Comparison of ENCODE assay signal across 21 cellular contexts in genomic region chr4:60721680-60722079, GRCh38.
"Had no signal": no experiment of that assay in that cellular context is flagged by ENCODE, and none has a peak within 500 bp of the region (broad histone marks: within the 10 kb centered on the region; RNA-seq: fewer than 3 reads in every experiment).

No MANE protein-coding gene starts in this region.

- H3K36me3 ChIP-seq: right lobe of liver, vagina had no signal

- DNase-seq: activated CD4-positive, alpha-beta T cell treated with anti-CD3 and anti-CD28 coated beads for 1 hour; activated CD8-positive, alpha-beta memory T cell treated with anti-CD3 and anti-CD28 coated beads, Interleukin-2, amount 50 U/mL, for 48 hours; activated naive CD4-positive, alpha-beta T cell treated with Interleukin-2 at 50 U/mL for 16 hours; activated naive CD8-positive, alpha-beta T cell treated with anti-CD3 and anti-CD28 coated beads for 36 hours; activated T-cell treated with anti-CD3 and anti-CD28 coated beads, Interleukin-2, amount 50 U/mL, for 48 hours; amniotic stem cell; cerebellar nuclear complex; foreskin melanocyte; hippocampal formation; mesendoderm; mucosa of descending colon; nephron progenitor cell; posterior cingulate gyrus; right lobe of liver; stimulated activated CD4-positive, alpha-beta T cell treated with anti-CD3 and anti-CD28 coated beads, Interleukin-2, amount 100 ng/mL, for 24 hours; T-helper 9 cell; testis had no signal

- H3K4me1 ChIP-seq: right lobe of liver, testis, vagina had no signal

- ATAC-seq: mucosa of descending colon; right lobe of liver; stimulated activated memory B cell treated with anti-CD40 and anti-IgM and Interleukin-4, amounts not matched to agents 10 μg/mL and 1 μg/mL and 100 μg/mL, for 72 hours had no signal

- H3K27me3 ChIP-seq: right lobe of liver, testis, vagina had no signal

- H3K27ac ChIP-seq: right lobe of liver, skin epidermis, testis, vagina had no signal

- H3K27ac Mint-ChIP-seq: activated naive CD8-positive, alpha-beta T cell treated with anti-CD3 and anti-CD28 coated beads for 36 hours; nephron progenitor cell; stimulated activated memory B cell treated with anti-CD40 and anti-IgM and Interleukin-4, amounts not matched to agents 10 μg/mL and 1 μg/mL and 100 μg/mL, for 72 hours; type B pancreatic cell had no signal

- H3K4me3 ChIP-seq: mucosa of descending colon, right lobe of liver, skin epidermis, testis, vagina had no signal

- H3K9me3 Mint-ChIP-seq: nephron progenitor cell; stimulated activated memory B cell treated with anti-CD40 and anti-IgM and Interleukin-4, amounts not matched to agents 10 μg/mL and 1 μg/mL and 100 μg/mL, for 72 hours; type B pancreatic cell had no signal

- H3K9me3 ChIP-seq: mucosa of descending colon, right lobe of liver, testis, vagina had no signal

- H3K36me3 Mint-ChIP-seq: activated naive CD8-positive, alpha-beta T cell treated with anti-CD3 and anti-CD28 coated beads for 36 hours; stimulated activated memory B cell treated with anti-CD40 and anti-IgM and Interleukin-4, amounts not matched to agents 10 μg/mL and 1 μg/mL and 100 μg/mL, for 72 hours; type B pancreatic cell had no signal

- H3K27me3 Mint-ChIP-seq: activated naive CD8-positive, alpha-beta T cell treated with anti-CD3 and anti-CD28 coated beads for 36 hours; stimulated activated memory B cell treated with anti-CD40 and anti-IgM and Interleukin-4, amounts not matched to agents 10 μg/mL and 1 μg/mL and 100 μg/mL, for 72 hours; type B pancreatic cell had no signal

- H3K4me3 Mint-ChIP-seq: activated naive CD8-positive, alpha-beta T cell treated with anti-CD3 and anti-CD28 coated beads for 36 hours; nephron progenitor cell; stimulated activated memory B cell treated with anti-CD40 and anti-IgM and Interleukin-4, amounts not matched to agents 10 μg/mL and 1 μg/mL and 100 μg/mL, for 72 hours; type B pancreatic cell had no signal

- H3K4me1 Mint-ChIP-seq: activated naive CD8-positive, alpha-beta T cell treated with anti-CD3 and anti-CD28 coated beads for 36 hours; nephron progenitor cell; stimulated activated memory B cell treated with anti-CD40 and anti-IgM and Interleukin-4, amounts not matched to agents 10 μg/mL and 1 μg/mL and 100 μg/mL, for 72 hours had no signal
